In the genomic region with DNA sequence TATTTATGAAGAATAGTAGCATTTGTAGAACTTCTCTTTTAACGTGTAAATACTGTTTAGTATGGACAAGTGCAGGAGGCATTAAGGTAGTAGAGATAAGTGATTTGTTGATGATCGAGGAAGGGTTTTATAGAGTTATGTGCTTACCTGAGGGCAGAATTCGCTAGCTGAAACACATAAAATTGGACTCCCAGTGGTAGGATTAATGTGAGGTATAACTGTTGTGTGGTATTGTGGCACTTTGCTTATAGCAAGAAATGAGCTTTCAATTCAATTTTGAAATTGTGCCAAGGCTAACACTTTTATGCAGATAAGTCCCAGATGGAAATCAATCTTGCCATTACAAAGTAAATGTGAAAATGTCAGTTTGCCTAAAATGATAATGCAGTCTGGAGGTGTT, we compare ENCODE assay signal across 1 cellular context.
TF ChIP-seq lines count a peak whose summit lies in the region.

No MANE protein-coding gene starts in this region.

TF ChIP-seq in HEK293, 187 proteins besides CTCF, POLR2A, EP300 and RAD21 (continued from another document):
- TF ChIP-seq REST (tag by site-specific recombination; IDR thresholded peaks at IDR 0.05) (no peak), ZNF707 (tag by site-specific recombination; IDR thresholded peaks at IDR 0.05) (no peak), KLF9 (tag by site-specific recombination; IDR thresholded peaks at IDR 0.05; ENCODE audit: low read depth) (no peak), MZF1 (tag by site-specific recombination; IDR thresholded peaks at IDR 0.05; ENCODE audit: borderline replicate concordance) (0 out of 2 replicates have a peak, but pooled peaks have one; percentile 42), BCL11A (tag by site-specific recombination; IDR thresholded peaks at IDR 0.05; ENCODE audit: low read depth) (peak; percentile 40; the same call in 1 of the 2 replicates), ZNF184 (tag by site-specific recombination; IDR thresholded peaks at IDR 0.05) (no peak), ZNF843 (tag by site-specific recombination; IDR thresholded peaks at IDR 0.05) (peak; percentile 96), KLF10 (tag by site-specific recombination; IDR thresholded peaks at IDR 0.05) (0 out of 2 replicates have a peak, but pooled peaks have one; percentile 19), BCL11B (tag by site-specific recombination; IDR thresholded peaks at IDR 0.05; ENCODE audit: low read depth) (peak; percentile 77; the same call in 1 of the 2 replicates), HOXD13 (CRISPR knock-in tag; IDR thresholded peaks at IDR 0.05; ENCODE audit: borderline replicate concordance) (peak; percentile 70; the same call in 1 of the 2 replicates), ZNF416 (tag by site-specific recombination; IDR thresholded peaks at IDR 0.05) (no peak)
